Comparison of ENCODE assay signal across 9 cellular contexts in the genomic region with DNA sequence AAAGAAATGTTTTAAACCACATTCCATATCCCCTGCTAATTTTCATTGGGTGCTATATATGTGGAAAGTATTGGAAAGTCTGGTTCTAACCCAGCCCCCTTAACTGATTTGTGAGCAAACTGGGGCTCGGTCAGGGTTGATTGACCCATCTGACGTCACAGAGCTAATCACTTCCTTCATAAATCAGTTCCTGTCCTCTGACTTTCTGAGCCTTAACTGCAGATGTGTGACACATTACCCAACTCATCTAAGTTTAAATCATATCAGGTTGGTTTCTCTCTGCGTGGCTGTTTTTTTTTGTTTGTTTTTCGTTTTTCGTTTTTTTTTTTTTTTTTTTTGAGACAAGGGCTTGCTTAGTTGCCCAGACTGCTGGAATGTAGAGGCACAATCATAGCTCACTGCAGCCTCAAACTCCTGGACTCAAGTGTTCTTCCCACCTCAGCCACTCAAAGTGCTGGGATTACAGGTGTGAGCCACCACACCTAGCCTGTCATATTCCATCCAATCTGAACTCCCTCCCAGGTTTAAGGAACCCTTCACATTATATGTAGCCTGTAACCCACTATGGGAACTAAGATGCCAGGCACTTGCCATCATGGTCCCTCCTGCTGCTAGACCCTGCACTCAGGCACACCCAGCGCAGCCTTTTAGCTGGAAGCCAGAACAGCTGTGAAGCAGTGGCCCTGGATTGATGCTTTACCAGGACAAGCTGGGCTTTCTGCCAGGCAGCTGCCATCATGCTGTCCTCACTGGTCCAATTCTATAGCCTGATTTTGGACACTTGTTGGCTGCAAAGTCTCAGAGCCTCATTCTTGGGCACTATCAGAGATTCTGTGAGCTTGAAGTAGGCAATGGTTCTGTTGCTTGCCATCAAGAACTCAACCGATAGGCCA.
DNase-seq lines count a peak whose midpoint lies in the region; ATAC-seq and TF ChIP-seq lines count a peak whose summit lies in the region.
"Had no signal": no experiment of that assay in that cellular context is flagged by ENCODE, and none has a peak within 500 bp of the region (broad histone marks: within the 10 kb centered on the region; RNA-seq: fewer than 3 reads in every experiment).

No MANE protein-coding gene starts in this region.

- ATAC-seq in GM19395 (IDR thresholded peaks at IDR 0.05; ENCODE audit: unreplicated experiment) (peak; percentile 71), HG02981 (IDR thresholded peaks at IDR 0.05; ENCODE audit: unreplicated experiment) (peak; percentile 63)

- no peaks in the 10 kb centered on the region for H3K9me3 ChIP-seq in DOHH2 (ENCODE audit: control insufficient read depth, insufficient read depth, low read length)

- no peaks in the 10 kb centered on the region for H3K9me2 ChIP-seq in DOHH2 (replicated peaks; ENCODE audit: control insufficient read depth, low read length)

- no peaks in the 10 kb centered on the region for H3K27me3 ChIP-seq in DOHH2 (ENCODE audit: control insufficient read depth, low read length)

- H3K4me2 ChIP-seq in DOHH2 (ENCODE audit: low read length): peak overlapping the region; percentile 77

- H3F3A ChIP-seq in DOHH2 (ENCODE audit: control insufficient read depth, insufficient read depth): peaks cover 67% of the 10 kb centered on the region

- peak overlapping the region; percentile 55 for H3K4me3 ChIP-seq in DOHH2 (ENCODE audit: low read length)

- H4K20me1 ChIP-seq in DOHH2 (ENCODE audit: control insufficient read depth, insufficient read depth, low read depth, low read length): no peaks in the 10 kb centered on the region

- peak overlapping the region; percentile 100 for H3K27ac ChIP-seq in DOHH2 (ENCODE audit: low read depth, low read length)

- peak; percentile 63 for DNase-seq in RKO (ENCODE audit: low spot score)
- DNase-seq in activated effector memory CD4-positive, alpha-beta T cell treated with Interleukin-2 at 50 U/mL for 16 hours: no peak
- DNase-seq in amniotic stem cell (lab: John Stamatoyannopoulos, UW): no peak
- no peak for DNase-seq in central memory CD4-positive, alpha-beta T cell
- no peak for DNase-seq in GM19240 (ENCODE audit: insufficient read length, low spot score)
- DNase-seq: C1 segment of cervical spinal cord had no signal

- peaks cover 3% of the 10 kb centered on the region; the same call in 1 of the 2 replicates for H3K79me2 ChIP-seq in DOHH2 (ENCODE audit: control insufficient read depth, low read length)

- TF ChIP-seq CTCF in DOHH2 (IDR thresholded peaks at IDR 0.05; ENCODE audit: low read depth, low read length, poor library complexity, severe bottlenecking): no peak

- H3K36me3 ChIP-seq in DOHH2 (ENCODE audit: control insufficient read depth, low read length): no peaks in the 10 kb centered on the region

- H3K4me1 ChIP-seq in DOHH2 (ENCODE audit: control insufficient read depth, low read length): peaks cover 100% of the 10 kb centered on the region
